Comparison of ENCODE assay signal across 1 cellular context in genomic region chr2:96574364-96574763, GRCh38.
TF ChIP-seq lines count a peak whose summit lies in the region.

No MANE protein-coding gene starts in this region.

TF ChIP-seq in SK-N-SH, 30 proteins besides CTCF, POLR2A, EP300 and RAD21 (continued from another document):
- TF ChIP-seq REST (IDR thresholded peaks at IDR 0.05; ENCODE audit: low read depth, low read length) (no peak), SMC3 (IDR thresholded peaks at IDR 0.05; ENCODE audit: low read depth, low read length) (no peak), ZBTB33 (IDR thresholded peaks at IDR 0.05; ENCODE audit: borderline replicate concordance, low read depth) (no peak)
